In the genomic region with DNA sequence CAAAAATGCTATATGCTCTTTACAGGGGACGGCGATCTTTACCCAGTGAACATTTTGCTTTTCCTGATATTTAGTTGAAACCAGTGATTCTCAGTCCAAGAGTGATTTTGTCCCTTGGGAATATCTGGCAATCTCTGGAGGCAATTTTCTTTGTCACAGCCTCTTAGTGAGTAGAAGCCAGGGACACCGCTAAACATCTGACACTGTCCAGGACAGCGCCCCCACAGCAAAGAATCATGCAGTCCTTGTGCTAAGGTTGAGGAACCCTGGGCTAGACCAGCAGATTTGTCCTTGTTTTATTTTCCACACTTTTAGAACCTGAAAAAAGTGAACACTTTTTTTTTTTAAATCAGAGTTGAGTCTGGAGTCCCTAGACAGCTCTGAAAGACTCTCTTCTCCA, we compare ENCODE assay signal across 1 cellular context.
TF ChIP-seq lines count a peak whose summit lies in the region.

No MANE protein-coding gene starts in this region.

TF ChIP-seq in WTC11, 78 proteins besides CTCF, POLR2A, EP300 and RAD21 (continued from another document):
- no peak for TF ChIP-seq ZNF532 (CRISPR knock-in tag; IDR thresholded peaks at IDR 0.05; ENCODE audit: borderline replicate concordance)
- TF ChIP-seq CREM (CRISPR knock-in tag; IDR thresholded peaks at IDR 0.05): no peak
- TF ChIP-seq MYBL2 (CRISPR knock-in tag; IDR thresholded peaks at IDR 0.05): no peak
- no peak for TF ChIP-seq ZNF423 (CRISPR knock-in tag; IDR thresholded peaks at IDR 0.05)
- no peak for TF ChIP-seq ZNF671 (CRISPR knock-in tag; IDR thresholded peaks at IDR 0.05)
- TF ChIP-seq ARID4B (CRISPR knock-in tag; IDR thresholded peaks at IDR 0.05; ENCODE audit: borderline replicate concordance): no peak
- TF ChIP-seq, protein P1, sequence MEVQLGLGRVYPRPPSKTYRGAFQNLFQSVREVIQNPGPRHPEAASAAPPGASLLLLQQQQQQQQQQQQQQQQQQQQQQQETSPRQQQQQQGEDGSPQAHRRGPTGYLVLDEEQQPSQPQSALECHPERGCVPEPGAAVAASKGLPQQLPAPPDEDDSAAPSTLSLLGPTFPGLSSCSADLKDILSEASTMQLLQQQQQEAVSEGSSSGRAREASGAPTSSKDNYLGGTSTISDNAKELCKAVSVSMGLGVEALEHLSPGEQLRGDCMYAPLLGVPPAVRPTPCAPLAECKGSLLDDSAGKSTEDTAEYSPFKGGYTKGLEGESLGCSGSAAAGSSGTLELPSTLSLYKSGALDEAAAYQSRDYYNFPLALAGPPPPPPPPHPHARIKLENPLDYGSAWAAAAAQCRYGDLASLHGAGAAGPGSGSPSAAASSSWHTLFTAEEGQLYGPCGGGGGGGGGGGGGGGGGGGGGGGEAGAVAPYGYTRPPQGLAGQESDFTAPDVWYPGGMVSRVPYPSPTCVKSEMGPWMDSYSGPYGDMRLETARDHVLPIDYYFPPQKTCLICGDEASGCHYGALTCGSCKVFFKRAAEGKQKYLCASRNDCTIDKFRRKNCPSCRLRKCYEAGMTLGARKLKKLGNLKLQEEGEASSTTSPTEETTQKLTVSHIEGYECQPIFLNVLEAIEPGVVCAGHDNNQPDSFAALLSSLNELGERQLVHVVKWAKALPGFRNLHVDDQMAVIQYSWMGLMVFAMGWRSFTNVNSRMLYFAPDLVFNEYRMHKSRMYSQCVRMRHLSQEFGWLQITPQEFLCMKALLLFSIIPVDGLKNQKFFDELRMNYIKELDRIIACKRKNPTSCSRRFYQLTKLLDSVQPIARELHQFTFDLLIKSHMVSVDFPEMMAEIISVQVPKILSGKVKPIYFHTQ (CRISPR knock-in tag; IDR thresholded peaks at IDR 0.05): no peak
- no peak for TF ChIP-seq ZNF512 (CRISPR knock-in tag; IDR thresholded peaks at IDR 0.05; ENCODE audit: borderline replicate concordance)
- TF ChIP-seq GABPB1 (CRISPR knock-in tag; IDR thresholded peaks at IDR 0.05): no peak
- TF ChIP-seq USF1 (CRISPR knock-in tag; IDR thresholded peaks at IDR 0.05): no peak
- TF ChIP-seq JAZF1 (CRISPR knock-in tag; IDR thresholded peaks at IDR 0.05): no peak
